8 cellular contexts compared by ENCODE assay signal in genomic region chr4:139414671-139415180, GRCh38. TPM values are rescaled to one million over a fixed set of nuclear protein-coding genes. Genes with fewer than 3 reads are reported as not detected.
DNase-seq lines count a peak whose midpoint lies in the region; FAIRE-seq and TF ChIP-seq lines count a peak whose summit lies in the region.
"Not testable (repeated sequence)": the region's sequence is repeated elsewhere in the genome, so short reads cannot be mapped to it uniquely, and the experiment has no call there.

No MANE protein-coding gene starts in this region.

- H3K9me3 Mint-ChIP-seq in IgD-negative memory B cell; astrocyte (ENCODE audit: unreplicated experiment): not testable (repeated sequence)

- TF ChIP-seq CTCF in BE2C (IDR thresholded peaks at IDR 0.05; ENCODE audit: low read depth, low read length) (0 out of 2 replicates have a peak, but pooled peaks have one; percentile 9), astrocyte (IDR thresholded peaks at IDR 0.05; ENCODE audit: insufficient read depth, low read depth, low read length) (peak; percentile 10)
- not testable (repeated sequence) for TF ChIP-seq CTCF in OCI-LY7 (conservative IDR thresholded peaks at IDR 0.05; ENCODE audit: low read length); epithelial cell of esophagus (IDR thresholded peaks at IDR 0.05; ENCODE audit: insufficient read depth, low read depth, low read length, missing control alignments)

- H2BK12ac ChIP-seq in trophoblast cell (ENCODE audit: low read length), result not testable (repeated sequence)

- H3K9me3 ChIP-seq in BE2C; OCI-LY7 (ENCODE audit: low read length); astrocyte (ENCODE audit: insufficient read depth, low read depth, low read length); trophoblast cell (ENCODE audit: insufficient read depth, low read depth, low read length): not testable (repeated sequence)

- not testable (repeated sequence) for H4K91ac ChIP-seq in trophoblast cell (ENCODE audit: low read depth, low read length)

- intact Hi-C loops in OCI-LY7 (cut with micrococcal nuclease; ENCODE audit: unreplicated experiment), result loop anchor here (5.0 kb wide), 1 partner anchor 243 kb away; no protein-coding TSS in a partner anchor

- CTCF ChIA-PET in OCI-LY7 (lab: Charles Lee; ENCODE audit: unreplicated experiment), result not testable (repeated sequence)

- H3K23ac ChIP-seq in trophoblast cell (ENCODE audit: low read length), result not testable (repeated sequence)

- not testable (repeated sequence) for H2BK120ac ChIP-seq in trophoblast cell (ENCODE audit: insufficient read depth, low read length, poor library complexity)

- H3K27ac Mint-ChIP-seq in IgD-negative memory B cell, result peak overlapping the region in 2 of 3 donors; percentile 49 to 86
- H3K27ac Mint-ChIP-seq in astrocyte (ENCODE audit: unreplicated experiment), result not testable (repeated sequence)

- H2BK5ac ChIP-seq in trophoblast cell (ENCODE audit: low read depth, low read length, poor library complexity), result not testable (repeated sequence)

- H3K4me3 ChIP-seq in BE2C (ENCODE audit: low read depth, low read length); OCI-LY7 (ENCODE audit: low read depth, low read length, poor library complexity, severe bottlenecking); astrocyte (ENCODE audit: insufficient read depth, low read depth, low read length); epithelial cell of esophagus (ENCODE audit: low read length); trophoblast cell (ENCODE audit: low read depth, low read length): not testable (repeated sequence)

- not testable (repeated sequence) for H4K12ac ChIP-seq in trophoblast cell (ENCODE audit: low read depth, low read length)

- no CpG with 5 or more reads among the region's 8 CpGs for WGBS in trophoblast cell (ENCODE audit: extremely low coverage, insufficient coverage, insufficient read length)

- not testable (repeated sequence) for H2AFZ ChIP-seq in OCI-LY7 (ENCODE audit: low read length); astrocyte (ENCODE audit: low read depth, low read length); trophoblast cell (ENCODE audit: insufficient read depth, low read length, poor library complexity)

- H3K4me2 ChIP-seq in OCI-LY7 (ENCODE audit: low read length); astrocyte (ENCODE audit: low read length); trophoblast cell (ENCODE audit: low read length): not testable (repeated sequence)

- H3K4me1 Mint-ChIP-seq in IgD-negative memory B cell, result peaks cover 11 to 14% (median 13%) of the 10 kb centered on the region in 3 donors
- peaks cover 11% of the 10 kb centered on the region for H3K4me1 Mint-ChIP-seq in astrocyte (ENCODE audit: low read depth, unreplicated experiment)

- not testable (repeated sequence) for FAIRE-seq in astrocyte (lab: Jason Lieb, UNC)

- not testable (repeated sequence) for H3K27me3 Mint-ChIP-seq in IgD-negative memory B cell; astrocyte (ENCODE audit: low read depth, unreplicated experiment)

- not testable (repeated sequence) for BruUV-seq in OCI-LY7 (replicated peaks; lab: Mats Ljungman, UMichigan)

- H3K36me3 Mint-ChIP-seq in IgD-negative memory B cell, result not testable (repeated sequence)
- peaks cover 27% of the 10 kb centered on the region for H3K36me3 Mint-ChIP-seq in astrocyte (ENCODE audit: low read depth, unreplicated experiment)

- peak overlapping the region in 1 of 4 donors; percentile 55 for H3K4me3 Mint-ChIP-seq in IgD-negative memory B cell
- H3K4me3 Mint-ChIP-seq in astrocyte (ENCODE audit: unreplicated experiment), result not testable (repeated sequence)

- not testable (repeated sequence) for H4K20me1 ChIP-seq in OCI-LY7 (ENCODE audit: insufficient read depth, low read length); astrocyte (ENCODE audit: insufficient read depth, low read length)

- POLR2A ChIA-PET in OCI-LY7 (lab: Charles Lee), result interaction anchor here (1.2 kb wide), 1 partner anchor 9 kb away, joined by 3 read pairs; no protein-coding TSS in a partner anchor

- not testable (repeated sequence) for H2AK5ac ChIP-seq in trophoblast cell (ENCODE audit: low read length)

- H3K4ac ChIP-seq in trophoblast cell (ENCODE audit: low read depth, low read length), result not testable (repeated sequence)

- DNase-seq in BE2C; astrocyte (ENCODE audit: low read depth): not testable (repeated sequence)
- DNase-seq in CMK (ENCODE audit: low read depth), result peak; percentile 17
- peak; percentile 86 for DNase-seq in GF-D8 (lab: John Stamatoyannopoulos, UW)
- DNase-seq in OCI-LY7 (ENCODE audit: low spot score), result peak; percentile 20
- DNase-seq in epithelial cell of esophagus (ENCODE audit: low read depth), result peak; percentile 42
- DNase-seq in trophoblast cell, result peak; percentile 74 to 89

- not testable (repeated sequence) for H3K4me1 ChIP-seq in BE2C; OCI-LY7 (ENCODE audit: insufficient read depth, low read length, poor library complexity, severe bottlenecking); trophoblast cell (ENCODE audit: control insufficient read depth in 1 of 2, insufficient read depth in 2 of 2, low read length in 2 of 2)
- peaks cover 13% of the 10 kb centered on the region for H3K4me1 ChIP-seq in astrocyte (ENCODE audit: insufficient read depth, low read length)

- not testable (repeated sequence) for H3K14ac ChIP-seq in trophoblast cell (ENCODE audit: low read length)

- not testable (repeated sequence) for H3K79me1 ChIP-seq in trophoblast cell (ENCODE audit: low read length)

- not testable (repeated sequence) for H3K27me3 ChIP-seq in BE2C; astrocyte (ENCODE audit: insufficient read depth, low read length); trophoblast cell (ENCODE audit: insufficient read depth, low read length)

- H4K8ac ChIP-seq in trophoblast cell (ENCODE audit: low read depth, low read length), result not testable (repeated sequence)

- not testable (repeated sequence) for H3K27ac ChIP-seq in OCI-LY7 (ENCODE audit: low read depth, low read length, poor library complexity, severe bottlenecking); astrocyte (ENCODE audit: low read depth, low read length)
- H3K27ac ChIP-seq in trophoblast cell (ENCODE audit: low read depth, low read length), result peak overlapping the region; percentile 65

- H3K18ac ChIP-seq in trophoblast cell (ENCODE audit: low read length), result not testable (repeated sequence)

- H3K79me2 ChIP-seq in OCI-LY7 (ENCODE audit: insufficient read depth, low read depth, low read length); astrocyte (ENCODE audit: insufficient read depth, low read length); trophoblast cell (ENCODE audit: control insufficient read depth, insufficient read depth, low read length, poor library complexity): not testable (repeated sequence)

- not testable (repeated sequence) for H3K36me3 ChIP-seq in BE2C; astrocyte (ENCODE audit: insufficient read depth, low read length); trophoblast cell (ENCODE audit: control insufficient read depth in 1 of 2, insufficient read depth in 2 of 2, low read length in 2 of 2)
- peaks cover 39% of the 10 kb centered on the region for H3K36me3 ChIP-seq in OCI-LY7 (ENCODE audit: insufficient read depth, low read length)

- not testable (repeated sequence) for H3K9ac ChIP-seq in astrocyte (ENCODE audit: low read length); trophoblast cell (ENCODE audit: low read length)

- not testable (repeated sequence) for H3K9me2 ChIP-seq in OCI-LY7 (ENCODE audit: insufficient read depth, low read length)

RNA-seq across cellular contexts. Expression of gene RAB33B, which starts 39.2 kb away (rescaled TPM):
- 3.0 TPM for polyA plus RNA-seq in BE2C (2012; ENCODE audit: insufficient read depth, insufficient read length, low read depth)
- 8.4 TPM for polyA plus RNA-seq in IgD-negative memory B cell
- 9.2 and 11.7 TPM in 2 replicates for total RNA-seq in OCI-LY7 (2014; rRNA removed; shearing (Covaris generic))
- 9.2 and 11.5 TPM in 2 replicates for total RNA-seq in OCI-LY7 (2022)
- total RNA-seq in astrocyte, result 11.0 and 11.8 TPM in 2 replicates
- 4.5 and 4.6 TPM in 2 replicates for polyA plus RNA-seq in trophoblast cell (2013)
